ENCODE assay signal across 1 cellular context in the genomic region with DNA sequence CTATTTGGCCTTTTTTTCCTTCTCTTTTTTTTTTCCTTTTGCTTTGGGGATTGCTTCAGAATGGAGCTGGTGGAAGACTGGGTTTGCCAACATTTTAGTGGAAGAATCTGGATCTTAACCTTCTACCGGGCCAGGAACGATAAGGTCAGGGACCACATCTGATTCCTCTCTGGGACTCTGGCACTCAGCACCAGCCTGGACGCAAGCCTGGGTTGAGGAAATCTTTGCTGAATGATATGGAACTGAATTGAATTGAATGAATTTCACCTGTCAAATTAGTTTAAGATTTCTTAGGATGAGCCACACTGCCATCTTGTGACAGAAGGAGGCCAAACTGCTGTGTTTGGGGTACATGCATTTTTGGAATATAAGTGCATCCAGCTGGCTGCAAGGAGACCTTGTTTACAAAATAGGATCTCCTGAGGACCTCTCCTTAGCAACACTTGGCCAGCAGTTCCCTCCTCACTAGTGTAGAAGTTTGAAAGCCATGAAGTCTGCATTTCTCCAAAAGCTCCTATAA.
TF ChIP-seq lines count a peak whose summit lies in the region.

No MANE protein-coding gene starts in this region.

TF ChIP-seq in H1, 55 proteins besides CTCF, POLR2A, EP300 and RAD21 (continued from another document):
- TF ChIP-seq, protein P1, sequence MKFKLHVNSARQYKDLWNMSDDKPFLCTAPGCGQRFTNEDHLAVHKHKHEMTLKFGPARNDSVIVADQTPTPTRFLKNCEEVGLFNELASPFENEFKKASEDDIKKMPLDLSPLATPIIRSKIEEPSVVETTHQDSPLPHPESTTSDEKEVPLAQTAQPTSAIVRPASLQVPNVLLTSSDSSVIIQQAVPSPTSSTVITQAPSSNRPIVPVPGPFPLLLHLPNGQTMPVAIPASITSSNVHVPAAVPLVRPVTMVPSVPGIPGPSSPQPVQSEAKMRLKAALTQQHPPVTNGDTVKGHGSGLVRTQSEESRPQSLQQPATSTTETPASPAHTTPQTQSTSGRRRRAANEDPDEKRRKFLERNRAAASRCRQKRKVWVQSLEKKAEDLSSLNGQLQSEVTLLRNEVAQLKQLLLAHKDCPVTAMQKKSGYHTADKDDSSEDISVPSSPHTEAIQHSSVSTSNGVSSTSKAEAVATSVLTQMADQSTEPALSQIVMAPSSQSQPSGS (IDR thresholded peaks at IDR 0.05; ENCODE audit: low read length) = no peak
- TF ChIP-seq NRF1 (IDR thresholded peaks at IDR 0.05; ENCODE audit: low read depth, low read length) = no peak
- TF ChIP-seq KDM5A (IDR thresholded peaks at IDR 0.05; ENCODE audit: low read length) = no peak
- TF ChIP-seq SP2 (IDR thresholded peaks at IDR 0.05; ENCODE audit: low read length) = no peak
- no peak for TF ChIP-seq JUN (IDR thresholded peaks at IDR 0.05; ENCODE audit: low read depth, low read length)
- no peak for TF ChIP-seq SUZ12 (IDR thresholded peaks at IDR 0.05; ENCODE audit: low read length)
TF ChIP-seq in H1: peak in this region for 0.
